ENCODE assay signal across 10 cellular contexts in the genomic region with DNA sequence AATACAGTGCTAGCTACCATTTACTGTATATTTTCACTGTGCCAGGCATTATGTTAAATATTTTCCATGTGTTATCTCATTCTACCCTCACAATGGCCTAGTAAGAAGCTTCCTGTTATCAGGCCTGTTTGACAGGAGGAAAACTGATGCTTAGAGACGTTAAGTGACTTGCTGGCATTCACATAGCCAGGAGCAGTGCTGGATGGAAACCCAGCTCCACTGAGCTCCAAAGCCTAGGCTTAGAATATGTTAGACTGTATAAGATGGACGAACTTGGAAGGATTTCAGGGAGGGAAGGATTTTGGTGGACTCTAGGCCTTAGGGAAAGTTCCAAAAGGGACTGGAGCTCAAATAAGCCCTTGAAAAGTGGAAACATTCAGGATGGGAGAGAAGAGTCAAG. TPM values are rescaled to one million over a fixed set of nuclear protein-coding genes. Genes with fewer than 3 reads are reported as not detected.
DNase-seq lines count a peak whose midpoint lies in the region; ATAC-seq, FAIRE-seq and TF ChIP-seq lines count a peak whose summit lies in the region.
"Had no signal": no experiment of that assay in that cellular context is flagged by ENCODE, and none has a peak within 500 bp of the region (broad histone marks: within the 10 kb centered on the region; RNA-seq: fewer than 3 reads in every experiment).

No MANE protein-coding gene starts in this region.

- no peak for FAIRE-seq in frontal cortex (lab: Jason Lieb, UNC)
- FAIRE-seq: A204.1 had no signal

- no peaks in the 10 kb centered on the region for H3K9me3 Mint-ChIP-seq in stimulated activated naive B cell treated with anti-CD40 and anti-IgM and Interleukin-4, amounts not matched to agents 10 μg/mL and 1 μg/mL and 100 μg/mL, for 72 hours

- peak overlapping the region; percentile 87 to 98 for H3K4me3 Mint-ChIP-seq in stimulated activated naive B cell treated with anti-CD40 and anti-IgM and Interleukin-4, amounts not matched to agents 10 μg/mL and 1 μg/mL and 100 μg/mL, for 72 hours

- H3K4me3 ChIP-seq in WI38 (ENCODE audit: low read depth, low read length) (peak overlapping the region; percentile 100), fibroblast of the aortic adventitia (ENCODE audit: low read depth, low read length) (peak overlapping the region; percentile 98)

- TF ChIP-seq CTCF in WI38 (IDR thresholded peaks at IDR 0.05; ENCODE audit: low read depth, low read length): no peak
- TF ChIP-seq CTCF in fibroblast of the aortic adventitia (IDR thresholded peaks at IDR 0.05; ENCODE audit: insufficient read depth, low read length): no peak

- H3K27me3 Mint-ChIP-seq in stimulated activated naive B cell treated with anti-CD40 and anti-IgM and Interleukin-4, amounts not matched to agents 10 μg/mL and 1 μg/mL and 100 μg/mL, for 72 hours: no peaks in the 10 kb centered on the region

- peak overlapping the region; percentile 92 for H3K27ac Mint-ChIP-seq in stimulated activated naive B cell treated with anti-CD40 and anti-IgM and Interleukin-4, amounts not matched to agents 10 μg/mL and 1 μg/mL and 100 μg/mL, for 72 hours

- ATAC-seq in stimulated activated naive B cell treated with anti-CD40 and anti-IgM and Interleukin-4, amounts not matched to agents 10 μg/mL and 1 μg/mL and 100 μg/mL, for 72 hours (replicated peaks): no peak
- ATAC-seq in HG03469 (IDR thresholded peaks at IDR 0.05; ENCODE audit: unreplicated experiment): no peak

- peaks cover 3 to 21% of the 10 kb centered on the region in 2 donors for H3K36me3 Mint-ChIP-seq in stimulated activated naive B cell treated with anti-CD40 and anti-IgM and Interleukin-4, amounts not matched to agents 10 μg/mL and 1 μg/mL and 100 μg/mL, for 72 hours

- DNase-seq in NOMO-1 treated with DMSO at 0.1 percent for 48 hours (lab: John Stamatoyannopoulos, UW; ENCODE audit: unreplicated experiment): peak; percentile 32
- DNase-seq in NOMO-1 treated with dmso at 0.1 percent for 144 hours (lab: John Stamatoyannopoulos, UW; ENCODE audit: unreplicated experiment): no peak
- DNase-seq in fibroblast of the aortic adventitia (ENCODE audit: low read depth): no peak
- DNase-seq in stimulated activated naive B cell treated with anti-CD40 and anti-IgM and Interleukin-4, amounts not matched to agents 10 μg/mL and 1 μg/mL and 100 μg/mL, for 72 hours: no peak
- no peak for DNase-seq in amygdala (lab: John Stamatoyannopoulos, UW)
- DNase-seq in frontal cortex (ENCODE audit: low spot score in 2 of 2): no peak
- DNase-seq: effector CD4-positive, alpha-beta T cell had no signal

- peaks cover 52 to 63% of the 10 kb centered on the region in 2 donors for H3K4me1 Mint-ChIP-seq in stimulated activated naive B cell treated with anti-CD40 and anti-IgM and Interleukin-4, amounts not matched to agents 10 μg/mL and 1 μg/mL and 100 μg/mL, for 72 hours

RNA-seq across cellular contexts. Expression of a gene that starts 2.1 kb away (rescaled TPM):
- total RNA-seq in fibroblast of the aortic adventitia (ENCODE audit: low replicate concordance): 242 and 458 TPM in 2 replicates
- total RNA-seq in frontal cortex: 4.1 TPM

Comparison
In these comparisons a context has a peak if more than half of its experiments do, and no peak if none do; other contexts are left out.
1. RNA of a gene that starts 2.1 kb away (total RNA-seq): 242 to 458 TPM in fibroblast of the aortic adventitia; 4.1 TPM in frontal cortex (single experiment); every median in the first group is over 10 times any median in the second.